8 cellular contexts compared by ENCODE assay signal in genomic region chr1:17119076-17119743, GRCh38. TPM values are rescaled to one million over a fixed set of nuclear protein-coding genes. Genes with fewer than 3 reads are reported as not detected.
DNase-seq lines count a peak whose midpoint lies in the region; ATAC-seq, FAIRE-seq and TF ChIP-seq lines count a peak whose summit lies in the region.

PADI2 (minus strand) TSS chr1:17119451; CDS start chr1:17119371, 80 bp downstream.

- peaks cover 17% of the 10 kb centered on the region for H3K4me1 ChIP-seq in OCI-LY3 (ENCODE audit: low read length)
- peaks cover 9% of the 10 kb centered on the region for H3K4me1 ChIP-seq in neuron (ENCODE audit: insufficient read depth, low read length)

- intact Hi-C loops in activated T-helper 2 cell treated with anti-CD3 and anti-CD28 coated beads, Interferon-gamma antibody, Interleukin-2, Interleukin-4, amounts not matched to agents 10 μg/mL and 5 μg/mL and 100 μg/mL, durations not matched to agents 14 hours and 24 hours and 36 hours (cut with micrococcal nuclease) = no loop called here

- H3K4me3 Mint-ChIP-seq in activated T-helper 2 cell treated with anti-CD3 and anti-CD28 coated beads, Interferon-gamma antibody, Interleukin-2, Interleukin-4, amounts not matched to agents 10 μg/mL and 5 μg/mL and 100 μg/mL, durations not matched to agents 14 hours and 24 hours and 36 hours (ENCODE audit: low read depth) = no peak within 1 kb of the TSS

- no peaks in the 10 kb centered on the region for H3K9me3 ChIP-seq in OCI-LY3 (ENCODE audit: insufficient read depth, low read length)
- H3K9me3 ChIP-seq in neuron (ENCODE audit: low read length) = no peaks in the 10 kb centered on the region

- peaks cover 13% of the 10 kb centered on the region for H3K27me3 ChIP-seq in OCI-LY3 (ENCODE audit: low read depth, low read length)
- peaks cover 64% of the 10 kb centered on the region for H3K27me3 ChIP-seq in neuron (ENCODE audit: insufficient read depth, low read length)

- peaks cover 31% of the 10 kb centered on the region for H3K27me3 Mint-ChIP-seq in activated T-helper 2 cell treated with anti-CD3 and anti-CD28 coated beads, Interferon-gamma antibody, Interleukin-2, Interleukin-4, amounts not matched to agents 10 μg/mL and 5 μg/mL and 100 μg/mL, durations not matched to agents 14 hours and 24 hours and 36 hours (ENCODE audit: low read depth)

- peak within 1 kb of the TSS; percentile 98 for H3K4me2 ChIP-seq in OCI-LY3 (ENCODE audit: low read length)

- no peaks in the 10 kb centered on the region for H3K36me3 Mint-ChIP-seq in activated T-helper 2 cell treated with anti-CD3 and anti-CD28 coated beads, Interferon-gamma antibody, Interleukin-2, Interleukin-4, amounts not matched to agents 10 μg/mL and 5 μg/mL and 100 μg/mL, durations not matched to agents 14 hours and 24 hours and 36 hours (ENCODE audit: low read depth)

- H3K79me2 ChIP-seq in OCI-LY3 (ENCODE audit: low read length) = no peaks in the 10 kb centered on the region

- H3K27ac ChIP-seq in OCI-LY3 (ENCODE audit: low read length) (no peak within 1 kb of the TSS), substantia nigra (ENCODE audit: low read depth, low read length, poor library complexity, severe bottlenecking) (peak within 1 kb of the TSS; percentile 95)

- H3K9ac ChIP-seq in OCI-LY3 (ENCODE audit: low read length) = peak within 1 kb of the TSS; percentile 60

- TF ChIP-seq CTCF in OCI-LY3 (IDR thresholded peaks at IDR 0.05; ENCODE audit: low read depth, low read length) = no peak

- FAIRE-seq in frontal cortex (lab: Jason Lieb, UNC) = no peak

- H2AFZ ChIP-seq in OCI-LY3 (ENCODE audit: low read depth, low read length) (peak within 1 kb of the TSS; percentile 57; the same call in 1 of the 2 replicates), neuron (ENCODE audit: low read depth, low read length) (no peak within 1 kb of the TSS)

- ATAC-seq in HG02884 (IDR thresholded peaks at IDR 0.05; ENCODE audit: unreplicated experiment) = peak; percentile 62
- no peak for ATAC-seq in GM19395 (IDR thresholded peaks at IDR 0.05; ENCODE audit: unreplicated experiment)

- H3K9me3 Mint-ChIP-seq in activated T-helper 2 cell treated with anti-CD3 and anti-CD28 coated beads, Interferon-gamma antibody, Interleukin-2, Interleukin-4, amounts not matched to agents 10 μg/mL and 5 μg/mL and 100 μg/mL, durations not matched to agents 14 hours and 24 hours and 36 hours = no peaks in the 10 kb centered on the region

- DNase-seq in DMS153 treated with DMSO at 0.1 percent for 48 hours (lab: John Stamatoyannopoulos, UW; ENCODE audit: unreplicated experiment) = peak; percentile 59
- peak; percentile 17 for DNase-seq in activated T-helper 2 cell treated with anti-CD3 and anti-CD28 coated beads, Interferon-gamma antibody, Interleukin-2, Interleukin-4, amounts not matched to agents 10 μg/mL and 5 μg/mL and 100 μg/mL, durations not matched to agents 14 hours and 24 hours and 36 hours (ENCODE audit: low spot score)
- peak; percentile 92 to 98 for DNase-seq in frontal cortex (ENCODE audit: low spot score in 2 of 2)
- peak in 47 of 49 donors; percentile 39 to 95 (median 84) for DNase-seq in substantia nigra (lab: John Stamatoyannopoulos, UW)

- no peaks in the 10 kb centered on the region for H3K4me1 Mint-ChIP-seq in activated T-helper 2 cell treated with anti-CD3 and anti-CD28 coated beads, Interferon-gamma antibody, Interleukin-2, Interleukin-4, amounts not matched to agents 10 μg/mL and 5 μg/mL and 100 μg/mL, durations not matched to agents 14 hours and 24 hours and 36 hours (ENCODE audit: low read depth)

- no peaks in the 10 kb centered on the region for H4K20me1 ChIP-seq in OCI-LY3 (ENCODE audit: insufficient read depth, low read length)

- H3K27ac Mint-ChIP-seq in activated T-helper 2 cell treated with anti-CD3 and anti-CD28 coated beads, Interferon-gamma antibody, Interleukin-2, Interleukin-4, amounts not matched to agents 10 μg/mL and 5 μg/mL and 100 μg/mL, durations not matched to agents 14 hours and 24 hours and 36 hours = no peak within 1 kb of the TSS

- H3K4me3 ChIP-seq in OCI-LY3 (ENCODE audit: low read length) (peak within 1 kb of the TSS; percentile 77), neuron (ENCODE audit: low read length) (peak within 1 kb of the TSS; percentile 14)

- H3K36me3 ChIP-seq in OCI-LY3 (replicated peaks; ENCODE audit: low read depth, low read length) (no peaks in the 10 kb centered on the region), neuron (ENCODE audit: insufficient read depth, low read length) (no peaks in the 10 kb centered on the region)

RNA-seq across cellular contexts. Expression of gene PADI2, which starts in this region (rescaled TPM):
- 0.11 and 0.14 TPM in 2 replicates for total RNA-seq in activated T-helper 2 cell treated with anti-CD3 and anti-CD28 coated beads, Interferon-gamma antibody, Interleukin-2, Interleukin-4, amounts not matched to agents 10 μg/mL and 5 μg/mL and 100 μg/mL, durations not matched to agents 14 hours and 24 hours and 36 hours
- 0.41 TPM for total RNA-seq in frontal cortex

Comparison
In these comparisons a context has a peak if more than half of its experiments do, and no peak if none do; other contexts are left out.
1. Peak in DNase-seq in activated T-helper 2 cell treated with anti-CD3 and anti-CD28 coated beads, Interferon-gamma antibody, Interleukin-2, Interleukin-4, amounts not matched to agents 10 μg/mL and 5 μg/mL and 100 μg/mL, durations not matched to agents 14 hours and 24 hours and 36 hours; RNA of the gene not detected or under 1 TPM.
2. Peak in DNase-seq in frontal cortex; RNA of the gene not detected or under 1 TPM.
3. DNase-seq: peak in every context shown above with its lines; median percentile 95 in frontal cortex; 84 in substantia nigra; 59 in DMS153 treated with DMSO at 0.1 percent for 48 hours; 17 in activated T-helper 2 cell treated with anti-CD3 and anti-CD28 coated beads, Interferon-gamma antibody, Interleukin-2, Interleukin-4, amounts not matched to agents 10 μg/mL and 5 μg/mL and 100 μg/mL, durations not matched to agents 14 hours and 24 hours and 36 hours.